ENCODE assay signal across 15 cellular contexts in the genomic region with DNA sequence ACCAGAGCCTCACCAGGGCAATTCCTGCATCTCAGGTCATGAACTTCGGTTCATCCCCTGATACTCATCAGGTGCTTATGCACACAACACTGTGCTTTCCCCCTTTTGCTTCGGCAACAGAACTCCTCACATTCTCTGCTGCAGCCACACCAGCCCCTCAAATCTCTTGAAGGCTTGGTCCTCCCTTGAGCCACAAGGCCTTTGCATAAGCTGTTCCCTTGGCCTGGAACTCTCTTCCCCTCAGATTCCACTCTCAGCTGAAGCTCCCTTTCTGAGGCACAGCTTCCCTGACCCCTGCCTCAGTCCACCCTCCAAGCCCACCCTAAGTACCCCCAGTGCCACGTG.
A peak's percentile ranks its signal among the peaks of the same experiment; 100 is the strongest.
DNase-seq lines count a peak whose midpoint lies in the region; ATAC-seq and TF ChIP-seq lines count a peak whose summit lies in the region.
"Had no signal": no experiment of that assay in that cellular context is flagged by ENCODE, and none has a peak within 500 bp of the region (broad histone marks: within the 10 kb centered on the region; RNA-seq: fewer than 3 reads in every experiment).

No MANE protein-coding gene starts in this region.

- H3K9me3 Mint-ChIP-seq in activated CD4-positive, alpha-beta T cell treated with anti-CD3 and anti-CD28 coated beads for 36 hours (ENCODE audit: low read depth) = no peaks in the 10 kb centered on the region
- H3K9me3 Mint-ChIP-seq in endothelial cell (ENCODE audit: unreplicated experiment) = no peaks in the 10 kb centered on the region
- H3K9me3 Mint-ChIP-seq in stimulated activated effector memory CD8-positive, alpha-beta T cell treated with anti-CD3 and anti-CD28 coated beads, Interleukin-12 subunit alpha, Interleukin-12 subunit beta, amount 100 ng/mL, for 72 hours = no peaks in the 10 kb centered on the region

- CTCF ChIA-PET in activated CD4-positive, alpha-beta T cell treated with anti-CD3 and anti-CD28 coated beads for 36 hours (lab: Charles Lee) = interaction anchor here (0.6 to 7.0 kb wide), 12 partner anchors 8 to 354 kb away, joined by 3 to 44 read pairs (median 3); no protein-coding TSS in a partner anchor

- H4K20me1 ChIP-seq in OCI-LY1 (ENCODE audit: insufficient read depth, low read length) = no peaks in the 10 kb centered on the region

- H3K27ac Mint-ChIP-seq in activated CD4-positive, alpha-beta T cell treated with anti-CD3 and anti-CD28 coated beads for 36 hours = peak overlapping the region; percentile 90
- H3K27ac Mint-ChIP-seq in endothelial cell (ENCODE audit: unreplicated experiment) = peak overlapping the region; percentile 85
- peak overlapping the region; percentile 93 for H3K27ac Mint-ChIP-seq in stimulated activated effector memory CD8-positive, alpha-beta T cell treated with anti-CD3 and anti-CD28 coated beads, Interleukin-12 subunit alpha, Interleukin-12 subunit beta, amount 100 ng/mL, for 72 hours

- no peaks in the 10 kb centered on the region for H3K9me3 ChIP-seq in OCI-LY1 (ENCODE audit: low read length)
- H3K9me3 ChIP-seq: ascending aorta, stomach had no signal

- no peaks in the 10 kb centered on the region; the same call in 1 of the 2 replicates for H3K36me3 ChIP-seq in OCI-LY1 (ENCODE audit: insufficient read depth, low read length)
- H3K36me3 ChIP-seq: ascending aorta, stomach had no signal

- H3K4me1 ChIP-seq in OCI-LY1 (ENCODE audit: insufficient read depth, low read length, severe bottlenecking) = peaks cover 47% of the 10 kb centered on the region
- H3K4me1 ChIP-seq: ascending aorta had no signal

- H3K79me2 ChIP-seq in OCI-LY1 (ENCODE audit: insufficient read depth, low read length) = no peaks in the 10 kb centered on the region

- POLR2A ChIA-PET in activated CD4-positive, alpha-beta T cell treated with anti-CD3 and anti-CD28 coated beads for 36 hours (lab: Charles Lee) = interaction anchor here (0.8 kb wide), 1 partner anchor 26 kb away, joined by 4 read pairs; no protein-coding TSS in a partner anchor

- no peaks in the 10 kb centered on the region for H3K27me3 Mint-ChIP-seq in activated CD4-positive, alpha-beta T cell treated with anti-CD3 and anti-CD28 coated beads for 36 hours
- peaks cover 17% of the 10 kb centered on the region for H3K27me3 Mint-ChIP-seq in endothelial cell (ENCODE audit: unreplicated experiment)

- H3K4me2 ChIP-seq in OCI-LY1 (ENCODE audit: low read length) = no peak overlapping the region; the same call in 1 of the 2 replicates
- H3K4me2 ChIP-seq: PC-9 had no signal

- intact Hi-C loops in activated CD4-positive, alpha-beta T cell treated with anti-CD3 and anti-CD28 coated beads for 36 hours (cut with DNase I, micrococcal nuclease) = loop anchor here in 1 of 2 experiments (2.0 kb wide), 1 partner anchor 14 kb away; no protein-coding TSS in a partner anchor

- H3K4me1 Mint-ChIP-seq in activated CD4-positive, alpha-beta T cell treated with anti-CD3 and anti-CD28 coated beads for 36 hours = peaks cover 81% of the 10 kb centered on the region
- peaks cover 68% of the 10 kb centered on the region for H3K4me1 Mint-ChIP-seq in endothelial cell (ENCODE audit: unreplicated experiment)
- H3K4me1 Mint-ChIP-seq in stimulated activated effector memory CD8-positive, alpha-beta T cell treated with anti-CD3 and anti-CD28 coated beads, Interleukin-12 subunit alpha, Interleukin-12 subunit beta, amount 100 ng/mL, for 72 hours = peaks cover 63% of the 10 kb centered on the region

- no peak for ATAC-seq in activated CD4-positive, alpha-beta T cell treated with anti-CD3 and anti-CD28 coated beads for 36 hours
- no peak for ATAC-seq in stimulated activated effector memory CD8-positive, alpha-beta T cell treated with anti-CD3 and anti-CD28 coated beads, Interleukin-12 subunit alpha, Interleukin-12 subunit beta, amount 100 ng/mL, for 72 hours
- no peak for ATAC-seq in SK-N-SH treated with all-trans-retinoic acid at 6 μM for 48 hours

- H2AFZ ChIP-seq in OCI-LY1 (ENCODE audit: low read length) = no peak overlapping the region
- H2AFZ ChIP-seq: PC-9 had no signal

- H3F3A ChIP-seq in OCI-LY1 (ENCODE audit: insufficient read depth, low read length) = no peaks in the 10 kb centered on the region

- in situ Hi-C loops in G401 (cut with HindIII; ENCODE audit: low sequenced_read_pairs) = no loop called here

- H3K27ac ChIP-seq in OCI-LY1 (ENCODE audit: low read depth, low read length, poor library complexity, severe bottlenecking) = peak overlapping the region; percentile 86
- H3K27ac ChIP-seq: ascending aorta, PC-9, stomach had no signal

- peaks cover 14% of the 10 kb centered on the region for H3K36me3 Mint-ChIP-seq in activated CD4-positive, alpha-beta T cell treated with anti-CD3 and anti-CD28 coated beads for 36 hours (ENCODE audit: low read depth)
- peaks cover 9% of the 10 kb centered on the region for H3K36me3 Mint-ChIP-seq in endothelial cell (ENCODE audit: low read depth, unreplicated experiment)
- peaks cover 11% of the 10 kb centered on the region for H3K36me3 Mint-ChIP-seq in stimulated activated effector memory CD8-positive, alpha-beta T cell treated with anti-CD3 and anti-CD28 coated beads, Interleukin-12 subunit alpha, Interleukin-12 subunit beta, amount 100 ng/mL, for 72 hours

- H3K4me3 ChIP-seq in OCI-LY1 (ENCODE audit: low read depth, low read length, poor library complexity, severe bottlenecking) = no peak overlapping the region
- H3K4me3 ChIP-seq: ascending aorta, PC-9, stomach had no signal

- no peak overlapping the region for H3K4me3 Mint-ChIP-seq in activated CD4-positive, alpha-beta T cell treated with anti-CD3 and anti-CD28 coated beads for 36 hours
- no peak overlapping the region for H3K4me3 Mint-ChIP-seq in endothelial cell (ENCODE audit: unreplicated experiment)
- H3K4me3 Mint-ChIP-seq in stimulated activated effector memory CD8-positive, alpha-beta T cell treated with anti-CD3 and anti-CD28 coated beads, Interleukin-12 subunit alpha, Interleukin-12 subunit beta, amount 100 ng/mL, for 72 hours = peak overlapping the region; percentile 66

- H3K27me3 ChIP-seq in OCI-LY1 (ENCODE audit: insufficient read depth, low read length) = no peaks in the 10 kb centered on the region
- H3K27me3 ChIP-seq: ascending aorta, stomach had no signal

- no peak for DNase-seq in activated CD4-positive, alpha-beta T cell treated with anti-CD3 and anti-CD28 coated beads for 36 hours
- no peak for DNase-seq in activated CD4-positive, alpha-beta T cell treated with anti-CD3 and anti-CD28 coated beads for 48 hours
- DNase-seq in endothelial cell (ENCODE audit: low spot score) (no peak), G401 (ENCODE audit: low spot score) (no peak), inferior parietal cortex (ENCODE audit: extremely low spot score) (no peak)
- no peak for DNase-seq in stimulated activated effector memory CD8-positive, alpha-beta T cell treated with anti-CD3 and anti-CD28 coated beads, Interleukin-12 subunit alpha, Interleukin-12 subunit beta, amount 100 ng/mL, for 72 hours (ENCODE audit: low spot score in 2 of 2)
- DNase-seq: activated T-cell treated with anti-CD3 and anti-CD28 coated beads, Interleukin-2, amount 50 U/mL, for 1 hour; midbrain; NCI-H1930; NCI-H524; PC-9; stomach had no signal

- TF ChIP-seq CTCF in OCI-LY1 (IDR thresholded peaks at IDR 0.05; ENCODE audit: low read length) (no peak), endothelial cell (IDR thresholded peaks at IDR 0.05; ENCODE audit: unreplicated experiment) (no peak)

- H3K9ac ChIP-seq in OCI-LY1 (ENCODE audit: low read length) = peak overlapping the region; percentile 11; the same call in 1 of the 2 replicates

- no peaks in the 10 kb centered on the region for H3K9me2 ChIP-seq in OCI-LY1 (ENCODE audit: low read depth, low read length)

TF ChIP-seq in SK-N-SH treated with all-trans-retinoic acid at 6 μM for 48 hours, 23 proteins besides CTCF, POLR2A, EP300 and RAD21 (continues in another document):
- TF ChIP-seq SNAI2 (CRISPR knock-in tag; IDR thresholded peaks at IDR 0.05) = no peak
- no peak for TF ChIP-seq TCF4 (CRISPR knock-in tag; IDR thresholded peaks at IDR 0.05; ENCODE audit: borderline replicate concordance)
- TF ChIP-seq ZNF565 (CRISPR knock-in tag; conservative IDR thresholded peaks at IDR 0.05; ENCODE audit: low read depth) = no peak
- no peak for TF ChIP-seq ESRRG (CRISPR knock-in tag; IDR thresholded peaks at IDR 0.05)
- TF ChIP-seq, protein P1, sequence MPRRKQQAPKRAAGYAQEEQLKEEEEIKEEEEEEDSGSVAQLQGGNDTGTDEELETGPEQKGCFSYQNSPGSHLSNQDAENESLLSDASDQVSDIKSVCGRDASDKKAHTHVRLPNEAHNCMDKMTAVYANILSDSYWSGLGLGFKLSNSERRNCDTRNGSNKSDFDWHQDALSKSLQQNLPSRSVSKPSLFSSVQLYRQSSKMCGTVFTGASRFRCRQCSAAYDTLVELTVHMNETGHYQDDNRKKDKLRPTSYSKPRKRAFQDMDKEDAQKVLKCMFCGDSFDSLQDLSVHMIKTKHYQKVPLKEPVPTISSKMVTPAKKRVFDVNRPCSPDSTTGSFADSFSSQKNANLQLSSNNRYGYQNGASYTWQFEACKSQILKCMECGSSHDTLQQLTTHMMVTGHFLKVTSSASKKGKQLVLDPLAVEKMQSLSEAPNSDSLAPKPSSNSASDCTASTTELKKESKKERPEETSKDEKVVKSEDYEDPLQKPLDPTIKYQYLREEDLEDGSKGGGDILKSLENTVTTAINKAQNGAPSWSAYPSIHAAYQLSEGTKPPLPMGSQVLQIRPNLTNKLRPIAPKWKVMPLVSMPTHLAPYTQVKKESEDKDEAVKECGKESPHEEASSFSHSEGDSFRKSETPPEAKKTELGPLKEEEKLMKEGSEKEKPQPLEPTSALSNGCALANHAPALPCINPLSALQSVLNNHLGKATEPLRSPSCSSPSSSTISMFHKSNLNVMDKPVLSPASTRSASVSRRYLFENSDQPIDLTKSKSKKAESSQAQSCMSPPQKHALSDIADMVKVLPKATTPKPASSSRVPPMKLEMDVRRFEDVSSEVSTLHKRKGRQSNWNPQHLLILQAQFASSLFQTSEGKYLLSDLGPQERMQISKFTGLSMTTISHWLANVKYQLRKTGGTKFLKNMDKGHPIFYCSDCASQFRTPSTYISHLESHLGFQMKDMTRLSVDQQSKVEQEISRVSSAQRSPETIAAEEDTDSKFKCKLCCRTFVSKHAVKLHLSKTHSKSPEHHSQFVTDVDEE (CRISPR knock-in tag; IDR thresholded peaks at IDR 0.05) = no peak
